Comparison of ENCODE assay signal across 8 cellular contexts in the genomic region with DNA sequence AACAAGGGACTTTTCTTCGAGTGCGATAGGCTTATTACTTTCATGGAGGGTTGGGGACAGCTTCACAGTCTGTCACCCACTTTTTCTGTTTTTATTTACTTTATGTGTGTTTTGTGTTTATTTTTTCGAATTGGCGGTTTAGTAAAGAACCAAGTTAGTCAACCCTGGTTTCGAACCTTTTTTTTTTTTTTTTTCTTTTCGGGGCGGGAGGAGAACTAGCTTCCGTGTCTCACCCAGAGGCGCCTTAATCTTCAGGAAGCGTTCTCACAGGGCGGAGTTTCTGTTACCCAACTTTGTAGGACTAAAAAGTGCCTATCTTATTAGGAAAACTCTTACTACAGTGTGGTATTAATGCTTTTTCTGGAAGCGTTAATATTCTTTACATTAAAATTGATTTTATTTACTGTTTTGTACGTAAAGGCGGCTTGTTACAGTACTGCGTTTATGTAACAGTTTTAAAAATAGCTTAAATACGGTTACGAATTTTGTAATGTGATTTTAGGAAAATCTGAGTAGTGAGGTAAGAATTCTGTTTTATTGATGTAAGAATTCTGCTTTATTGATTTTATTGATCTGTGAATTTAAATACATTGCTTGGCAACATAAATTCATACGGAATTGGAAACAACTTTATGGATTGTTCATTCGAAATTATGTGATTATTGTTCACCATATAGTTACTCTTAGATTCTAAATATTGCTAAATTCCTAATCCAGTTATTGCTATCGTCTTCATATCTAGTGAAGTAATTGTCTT. TPM values are rescaled to one million over a fixed set of nuclear protein-coding genes. Genes with fewer than 3 reads are reported as not detected.
A peak's percentile ranks its signal among the peaks of the same experiment; 100 is the strongest.
DNase-seq lines count a peak whose midpoint lies in the region; ATAC-seq, FAIRE-seq and TF ChIP-seq lines count a peak whose summit lies in the region.

No MANE protein-coding gene starts in this region.

- H3K27me3 ChIP-seq in NT2/D1 (ENCODE audit: insufficient read depth, insufficient read length) (no peaks in the 10 kb centered on the region), adrenal gland (no peaks in the 10 kb centered on the region), rectal smooth muscle tissue (ENCODE audit: control insufficient read depth, insufficient read depth, low read length) (no peaks in the 10 kb centered on the region)

- H3K36me3 ChIP-seq in NT2/D1 (ENCODE audit: insufficient read depth, insufficient read length, low read length) (peaks cover 40% of the 10 kb centered on the region), adrenal gland (replicated peaks in 1 of 2) (peaks cover 0 to 23% of the 10 kb centered on the region in 2 donors), rectal smooth muscle tissue (ENCODE audit: control insufficient read depth, insufficient read depth, low read length) (peaks cover 13% of the 10 kb centered on the region)

- peak overlapping the region; percentile 89 to 91 for H3K27ac ChIP-seq in A549
- peak overlapping the region; percentile 92 to 98 (median 96) for H3K27ac ChIP-seq in adrenal gland
- peak overlapping the region; percentile 98 for H3K27ac ChIP-seq in rectal smooth muscle tissue (ENCODE audit: low read depth, low read length)

- no peak for TF ChIP-seq RAD21 in A549 (conservative IDR thresholded peaks at IDR 0.05 in 1 of 2, IDR thresholded peaks at IDR 0.05 in 1 of 2)

- peak overlapping the region; percentile 80 for H3K4me3 ChIP-seq in A549
- peak overlapping the region; percentile 82 for H3K4me3 ChIP-seq in GM08714 (ENCODE audit: low read length)
- peak overlapping the region; percentile 89 for H3K4me3 ChIP-seq in NT2/D1 (ENCODE audit: insufficient read length, low read depth)
- H3K4me3 ChIP-seq in adrenal gland: peak overlapping the region; percentile 41 to 97 (median 81)
- peak overlapping the region; percentile 100 for H3K4me3 ChIP-seq in rectal smooth muscle tissue (ENCODE audit: low read length)

- FAIRE-seq in A549 (lab: Jason Lieb, UNC): no peak

- H3K9me3 ChIP-seq in A549 (no peaks in the 10 kb centered on the region), NT2/D1 (ENCODE audit: insufficient read depth, low read length) (no peaks in the 10 kb centered on the region), adrenal gland (replicated peaks in 1 of 3) (no peaks in the 10 kb centered on the region)

- TF ChIP-seq POLR2A in A549 (IDR thresholded peaks at IDR 0.05; ENCODE audit: low read length): no peak
- TF ChIP-seq POLR2A in adrenal gland (IDR thresholded peaks at IDR 0.05): no peak

- H3K9ac ChIP-seq in NT2/D1 (ENCODE audit: insufficient read length, low read depth) (peak overlapping the region; percentile 92), rectal smooth muscle tissue (ENCODE audit: low read length) (peak overlapping the region; percentile 98)

- no peak for TF ChIP-seq EP300 in A549 (IDR thresholded peaks at IDR 0.05)

- CTCF ChIA-PET in A549 (lab: Yijun Ruan, JAX): interaction anchor here (0.6 to 1.5 kb wide), 6 partner anchors 11 to 111 kb away, joined by 3 to 4 read pairs (median 4); no protein-coding TSS in a partner anchor

- ATAC-seq in A549 (peak; percentile 55 to 69; a peak in 3 of 6 replicates), HG03064 (IDR thresholded peaks at IDR 0.05; ENCODE audit: low read depth, unreplicated experiment) (peak; percentile 29), left ventricle myocardium superior (peak; percentile 57)

- peak overlapping the region; percentile 68 for H3K4me2 ChIP-seq in A549

- DNase-seq in A549 (ENCODE audit: low read depth in 1 of 2, low spot score in 1 of 2) (peak in 1 of 2 experiments; percentile 79), NT2/D1 (ENCODE audit: low read depth, low spot score) (no peak), adrenal gland (peak in 4 of 7 donors; percentile 52 to 68 (median 56)), left ventricle myocardium superior (no peak), T1000 (lab: John Stamatoyannopoulos, UW) (no peak)

- under 1% methylated on average over 20 of the region's 20 CpGs for WGBS in A549 (ENCODE audit: missing lambda C conversion rate)
- 0 to 1% (median 0%) methylated on average over 20 of the region's 20 CpGs for WGBS in adrenal gland, 4 donors

- H3K4me1 ChIP-seq in A549 (peaks cover 38% of the 10 kb centered on the region), NT2/D1 (ENCODE audit: insufficient read depth, insufficient read length) (peaks cover 3% of the 10 kb centered on the region), adrenal gland (replicated peaks in 1 of 2) (peaks cover 24 to 47% of the 10 kb centered on the region in 2 donors), rectal smooth muscle tissue (ENCODE audit: control insufficient read depth, insufficient read depth, low read length) (peaks cover 11% of the 10 kb centered on the region)

- POLR2A ChIA-PET in A549 (lab: Yijun Ruan, JAX): interaction anchor here (0.6 to 1.6 kb wide), 13 partner anchors 8 to 210 kb away, joined by 3 to 8 read pairs (median 4); partner anchors contain the start of genes C17orf75 and PSMD11

- TF ChIP-seq CTCF in A549 (IDR thresholded peaks at IDR 0.05) (no peak), adrenal gland (IDR thresholded peaks at IDR 0.05) (no peak)

- intact Hi-C loops in adrenal gland (cut with DNase I): no loop called here
- intact Hi-C loops in left ventricle myocardium superior (cut with micrococcal nuclease): no loop called here

TF ChIP-seq in A549, 52 proteins besides CTCF, POLR2A, EP300 and RAD21:
- TF ChIP-seq, protein P1, sequence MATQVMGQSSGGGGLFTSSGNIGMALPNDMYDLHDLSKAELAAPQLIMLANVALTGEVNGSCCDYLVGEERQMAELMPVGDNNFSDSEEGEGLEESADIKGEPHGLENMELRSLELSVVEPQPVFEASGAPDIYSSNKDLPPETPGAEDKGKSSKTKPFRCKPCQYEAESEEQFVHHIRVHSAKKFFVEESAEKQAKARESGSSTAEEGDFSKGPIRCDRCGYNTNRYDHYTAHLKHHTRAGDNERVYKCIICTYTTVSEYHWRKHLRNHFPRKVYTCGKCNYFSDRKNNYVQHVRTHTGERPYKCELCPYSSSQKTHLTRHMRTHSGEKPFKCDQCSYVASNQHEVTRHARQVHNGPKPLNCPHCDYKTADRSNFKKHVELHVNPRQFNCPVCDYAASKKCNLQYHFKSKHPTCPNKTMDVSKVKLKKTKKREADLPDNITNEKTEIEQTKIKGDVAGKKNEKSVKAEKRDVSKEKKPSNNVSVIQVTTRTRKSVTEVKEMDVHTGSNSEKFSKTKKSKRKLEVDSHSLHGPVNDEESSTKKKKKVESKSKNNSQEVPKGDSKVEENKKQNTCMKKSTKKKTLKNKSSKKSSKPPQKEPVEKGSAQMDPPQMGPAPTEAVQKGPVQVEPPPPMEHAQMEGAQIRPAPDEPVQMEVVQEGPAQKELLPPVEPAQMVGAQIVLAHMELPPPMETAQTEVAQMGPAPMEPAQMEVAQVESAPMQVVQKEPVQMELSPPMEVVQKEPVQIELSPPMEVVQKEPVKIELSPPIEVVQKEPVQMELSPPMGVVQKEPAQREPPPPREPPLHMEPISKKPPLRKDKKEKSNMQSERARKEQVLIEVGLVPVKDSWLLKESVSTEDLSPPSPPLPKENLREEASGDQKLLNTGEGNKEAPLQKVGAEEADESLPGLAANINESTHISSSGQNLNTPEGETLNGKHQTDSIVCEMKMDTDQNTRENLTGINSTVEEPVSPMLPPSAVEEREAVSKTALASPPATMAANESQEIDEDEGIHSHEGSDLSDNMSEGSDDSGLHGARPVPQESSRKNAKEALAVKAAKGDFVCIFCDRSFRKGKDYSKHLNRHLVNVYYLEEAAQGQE (IDR thresholded peaks at IDR 0.05): no peak
- 0 out of 2 replicates have a peak, but pooled peaks have one; percentile 5 for TF ChIP-seq KDM5A (IDR thresholded peaks at IDR 0.05)

RNA-seq across cellular contexts. Expression of gene ZNF207, which starts 0.9 kb away (rescaled TPM):
- polyA plus RNA-seq in A549 (2011; rRNA removed): 292 and 296 TPM in 2 replicates
- 159 and 197 TPM in 2 replicates for polyA plus RNA-seq in A549 (2012; cell fraction: cytosol; rRNA removed)
- polyA plus RNA-seq in A549 (2012; cell fraction: nucleus; rRNA removed): 173 and 216 TPM in 2 replicates
- 188 to 208 TPM (median 188 TPM) in 3 replicates for polyA plus RNA-seq in A549 (2017; fragmentation: RNase III; extraction: RNeasy Plus Mini Kit Qiagen cat#74134 plus additional on column Dnase treatment)
- polyA minus RNA-seq in A549 (2011; rRNA and poly(A)+ RNA removed): 290 and 357 TPM in 2 replicates
- total RNA-seq in adrenal gland: 100 to 1,000 TPM in 6 of 8 donors, 10 to 100 TPM in 2; 68.7 to 193 (median 130) TPM
- polyA plus RNA-seq in adrenal gland: 100 to 1,000 TPM in 1 of 3 donors, 10 to 100 TPM in 2; 58.8 to 190 (median 68.4) TPM
- total RNA-seq in left ventricle myocardium superior: 54.9 TPM

RNA-seq across cellular contexts. Expression of gene C17orf75, which starts 8.9 kb away (rescaled TPM):
- 36.9 and 49.6 TPM in 2 replicates for polyA plus RNA-seq in A549 (2011; rRNA removed)
- polyA plus RNA-seq in A549 (2012; cell fraction: cytosol; rRNA removed): 15.5 and 15.7 TPM in 2 replicates
- polyA plus RNA-seq in A549 (2012; cell fraction: nucleus; rRNA removed): 17.4 and 19.9 TPM in 2 replicates
- 36.3 to 43.8 TPM (median 38.2 TPM) in 3 replicates for polyA plus RNA-seq in A549 (2017; fragmentation: RNase III; extraction: RNeasy Plus Mini Kit Qiagen cat#74134 plus additional on column Dnase treatment)
- 17.9 and 19.5 TPM in 2 replicates for polyA minus RNA-seq in A549 (2011; rRNA and poly(A)+ RNA removed)
- total RNA-seq in adrenal gland: 10 to 100 TPM in 7 of 8 donors, 1 to 10 TPM in 1; 9.6 to 29.7 (median 19.8) TPM
- polyA plus RNA-seq in adrenal gland: 10 to 100 TPM; 13.5 to 23.8 (median 17.1) TPM
- 18.5 TPM for total RNA-seq in left ventricle myocardium superior

Comparison
In these comparisons a context has a peak if more than half of its experiments do, and no peak if none do; other contexts are left out.
1. DNase-seq: peak in adrenal gland (4 of 7); none in NT2/D1 (single experiment), left ventricle myocardium superior (single experiment) and T1000 (single experiment).
2. Peak in every context shown above with its lines, with median percentiles within 50 percentile points of each other: ATAC-seq, H3K27ac ChIP-seq and H3K4me3 ChIP-seq.